In genomic region chr14:44657153-44657552, GRCh38 we compare ENCODE assay signal across 16 cellular contexts.
DNase-seq lines count a peak whose midpoint lies in the region; ATAC-seq and TF ChIP-seq lines count a peak whose summit lies in the region.
"Had no signal": no experiment of that assay in that cellular context is flagged by ENCODE, and none has a peak within 500 bp of the region (broad histone marks: within the 10 kb centered on the region; RNA-seq: fewer than 3 reads in every experiment).

No MANE protein-coding gene starts in this region.

- no peak overlapping the region for H2AFZ ChIP-seq in smooth muscle cell (ENCODE audit: low read depth)
- H2AFZ ChIP-seq: GM23338 had no signal

- no peaks in the 10 kb centered on the region for H4K20me1 ChIP-seq in smooth muscle cell (ENCODE audit: low read depth)

- no peaks in the 10 kb centered on the region for H3K79me2 ChIP-seq in smooth muscle cell (ENCODE audit: low read depth)

- H3F3A ChIP-seq in smooth muscle cell (ENCODE audit: low read depth): peaks cover 5% of the 10 kb centered on the region

- peak overlapping the region; percentile 5 to 82 (median 53) for H3K27ac Mint-ChIP-seq in brain
- H3K27ac Mint-ChIP-seq: GM23338, H9, IgD-negative memory B cell had no signal

- H3K4me3 Mint-ChIP-seq in brain: no peak overlapping the region
- H3K4me3 Mint-ChIP-seq: GM23338, H9, IgD-negative memory B cell had no signal

- H3K9me3 Mint-ChIP-seq in brain: no peaks in the 10 kb centered on the region
- H3K9me3 Mint-ChIP-seq: GM23338, H9 had no signal

- peak; percentile 31 for DNase-seq in NCI-H748 (lab: John Stamatoyannopoulos, UW; ENCODE audit: unreplicated experiment)
- DNase-seq in NCI-H748 treated with DMSO at 0.1 percent for 48 hours (lab: John Stamatoyannopoulos, UW): no peak
- peak; percentile 95 for DNase-seq in NCI-H1105 treated with DMSO at 0.1 percent for 48 hours (lab: John Stamatoyannopoulos, UW)
- no peak for DNase-seq in smooth muscle cell (lab: John Stamatoyannopoulos, UW; ENCODE audit: unreplicated experiment)
- no peak for DNase-seq in NCI-H2227 treated with DMSO at 0.1 percent for 48 hours (lab: John Stamatoyannopoulos, UW)
- DNase-seq: 8988T, H9, NCI-H1048, NCI-H1436 treated with DMSO at 0.1 percent for 48 hours, RPMI8226, SHP77 treated with DMSO at 0.1 percent for 48 hours had no signal

- no peaks in the 10 kb centered on the region for H3K36me3 Mint-ChIP-seq in brain
- H3K36me3 Mint-ChIP-seq: IgD-negative memory B cell had no signal

- no peaks in the 10 kb centered on the region for H3K27me3 ChIP-seq in smooth muscle cell (ENCODE audit: low read depth)

- no peak overlapping the region for H3K4me3 ChIP-seq in smooth muscle cell
- H3K4me3 ChIP-seq: GM23338 had no signal

- H3K4me1 ChIP-seq in smooth muscle cell (ENCODE audit: low read depth): no peaks in the 10 kb centered on the region

- H3K9me3 ChIP-seq in smooth muscle cell (replicated peaks; ENCODE audit: low read depth): no peaks in the 10 kb centered on the region

- H3K9ac ChIP-seq in smooth muscle cell (ENCODE audit: low read depth): no peak overlapping the region

- peak overlapping the region; percentile 10 for H3K4me2 ChIP-seq in smooth muscle cell
- H3K4me2 ChIP-seq: GM23338 had no signal

- no peaks in the 10 kb centered on the region for H3K27me3 Mint-ChIP-seq in brain
- H3K27me3 Mint-ChIP-seq: IgD-negative memory B cell had no signal

- peaks cover 12% of the 10 kb centered on the region for H3K4me1 Mint-ChIP-seq in brain
- H3K4me1 Mint-ChIP-seq: GM23338, H9 had no signal

- no peaks in the 10 kb centered on the region for H3K36me3 ChIP-seq in smooth muscle cell (ENCODE audit: low read depth)

- TF ChIP-seq CTCF in brain (conservative IDR thresholded peaks at IDR 0.05) (no peak), smooth muscle cell (IDR thresholded peaks at IDR 0.05; ENCODE audit: borderline replicate concordance, insufficient read depth, poor library complexity, severe bottlenecking) (no peak)

- ATAC-seq in HG03457 (IDR thresholded peaks at IDR 0.05; ENCODE audit: unreplicated experiment): no peak
- no peak for ATAC-seq in GM21723 (IDR thresholded peaks at IDR 0.05; ENCODE audit: unreplicated experiment)

- no peak overlapping the region for H3K27ac ChIP-seq in smooth muscle cell (ENCODE audit: low read depth)

Comparison
In these comparisons a context has a peak if more than half of its experiments do, and no peak if none do; other contexts are left out.
1. DNase-seq: peak in NCI-H748 (single experiment) and NCI-H1105 treated with DMSO at 0.1 percent for 48 hours (single experiment); none in NCI-H748 treated with DMSO at 0.1 percent for 48 hours (single experiment), smooth muscle cell (single experiment) and NCI-H2227 treated with DMSO at 0.1 percent for 48 hours (single experiment).